Comparison of ENCODE assay signal across 27 cellular contexts in genomic region chr7:88610942-88611341, GRCh38.
"Had no signal": no experiment of that assay in that cellular context is flagged by ENCODE, and none has a peak within 500 bp of the region (broad histone marks: within the 10 kb centered on the region; RNA-seq: fewer than 3 reads in every experiment).

No MANE protein-coding gene starts in this region.

- FAIRE-seq: colon, endometrium, endothelial cell of umbilical vein, frontal cortex had no signal

- H3K9me3 ChIP-seq: colonic mucosa, esophagus muscularis mucosa, gastrocnemius medialis, heart left ventricle, heart right ventricle had no signal

- ATAC-seq: effector memory CD8-positive, alpha-beta T cell; esophagus mucosa; foreskin keratinocyte; gastrocnemius medialis; gastroesophageal sphincter; heart left ventricle; heart right ventricle had no signal

- H3K27ac ChIP-seq: colonic mucosa, coronary artery, dorsolateral prefrontal cortex, epithelial cell of prostate, esophagus muscularis mucosa, esophagus squamous epithelium, foreskin keratinocyte, gastrocnemius medialis, gastroesophageal sphincter, heart left ventricle, heart right ventricle had no signal

- H3K36me3 ChIP-seq: colonic mucosa, esophagus muscularis mucosa, esophagus squamous epithelium, gastrocnemius medialis, gastroesophageal sphincter, heart left ventricle, heart right ventricle had no signal

- H3K4me3 ChIP-seq: colonic mucosa, coronary artery, dorsolateral prefrontal cortex, esophagus muscularis mucosa, esophagus squamous epithelium, gastrocnemius medialis, gastroesophageal sphincter, heart left ventricle, heart right ventricle had no signal

- H3K4me1 ChIP-seq: colonic mucosa, esophagus muscularis mucosa, esophagus squamous epithelium, foreskin keratinocyte, gastrocnemius medialis, gastroesophageal sphincter, heart left ventricle, heart right ventricle had no signal

- DNase-seq: colonic mucosa; cortex of kidney; dermis blood vessel endothelial cell; dorsolateral prefrontal cortex; effector CD8-positive, alpha-beta T cell; effector memory CD4-positive, alpha-beta T cell; effector memory CD8-positive, alpha-beta T cell; endodermal cell; erythroblast; esophagus squamous epithelium; foreskin fibroblast; foreskin keratinocyte; foreskin melanocyte; gastrocnemius medialis; glutamatergic neuron; head of caudate nucleus; heart left ventricle; heart right ventricle had no signal

- H3K27me3 ChIP-seq: colonic mucosa, dorsolateral prefrontal cortex, esophagus muscularis mucosa, esophagus squamous epithelium, foreskin keratinocyte, gastrocnemius medialis, gastroesophageal sphincter, heart left ventricle, heart right ventricle had no signal
